In genomic region chr5:45686620-45687019, GRCh38 we compare ENCODE assay signal across 9 cellular contexts. TPM values are rescaled to one million over a fixed set of nuclear protein-coding genes. Genes with fewer than 3 reads are reported as not detected.
"Had no signal": no experiment of that assay in that cellular context is flagged by ENCODE, and none has a peak within 500 bp of the region (broad histone marks: within the 10 kb centered on the region; RNA-seq: fewer than 3 reads in every experiment).

No MANE protein-coding gene starts in this region.

- H3K4me3 ChIP-seq: GM12878 had no signal

- FAIRE-seq: G401.6, GM12878, GM12891, GM12892, GM18507, GM19239 had no signal

- ATAC-seq: GM12878 had no signal

- DNase-seq: GDM1, GF-D8 had no signal

RNA-seq across cellular contexts. Expression of gene HCN1, which starts 9.6 kb away (rescaled TPM):
- total RNA-seq: G401, GM12878 had no signal
- polyA plus RNA-seq: GM12878 had no signal
